Comparison of ENCODE assay signal across 15 cellular contexts in genomic region chr6:170272341-170273065, GRCh38. TPM values are rescaled to one million over a fixed set of nuclear protein-coding genes. Genes with fewer than 3 reads are reported as not detected.
DNase-seq lines count a peak whose midpoint lies in the region; ATAC-seq, FAIRE-seq and TF ChIP-seq lines count a peak whose summit lies in the region.
"Had no signal": no experiment of that assay in that cellular context is flagged by ENCODE, and none has a peak within 500 bp of the region (broad histone marks: within the 10 kb centered on the region; RNA-seq: fewer than 3 reads in every experiment).

No MANE protein-coding gene starts in this region.

- H3K4me2 ChIP-seq in OCI-LY3 (ENCODE audit: low read length) = peak overlapping the region; percentile 70

- no peaks in the 10 kb centered on the region for H3K9me3 ChIP-seq in OCI-LY3 (ENCODE audit: insufficient read depth, low read length)
- H3K9me3 ChIP-seq in kidney (ENCODE audit: control insufficient read depth in 1 of 2, low read length in 2 of 2) = no peaks in the 10 kb centered on the region
- H3K9me3 ChIP-seq in suprapubic skin = no peaks in the 10 kb centered on the region
- no peaks in the 10 kb centered on the region for H3K9me3 ChIP-seq in BE2C
- H3K9me3 ChIP-seq: HAP-1 had no signal

- no peaks in the 10 kb centered on the region for H3K27me3 ChIP-seq in OCI-LY3 (ENCODE audit: low read depth, low read length)
- H3K27me3 ChIP-seq in suprapubic skin = peaks cover 10% of the 10 kb centered on the region
- no peaks in the 10 kb centered on the region for H3K27me3 ChIP-seq in BE2C

- H3K27ac ChIP-seq in OCI-LY3 (ENCODE audit: low read length) (no peak overlapping the region), kidney (ENCODE audit: low read depth in 2 of 2, low read length in 2 of 2) (no peak overlapping the region), suprapubic skin (no peak overlapping the region)
- H3K27ac ChIP-seq: skin epidermis had no signal

- peaks cover 23% of the 10 kb centered on the region for H3K4me1 Mint-ChIP-seq in activated T-cell treated with anti-CD3 and anti-CD28 coated beads, Interleukin-2, amount 50 U/mL, for 4 hours (ENCODE audit: low read depth)

- no peaks in the 10 kb centered on the region for H3K9me3 Mint-ChIP-seq in activated T-cell treated with anti-CD3 and anti-CD28 coated beads, Interleukin-2, amount 50 U/mL, for 4 hours

- peak overlapping the region; percentile 78 for H3K4me3 Mint-ChIP-seq in activated T-cell treated with anti-CD3 and anti-CD28 coated beads, Interleukin-2, amount 50 U/mL, for 4 hours

- H2AFZ ChIP-seq in OCI-LY3 (ENCODE audit: low read depth, low read length) = no peak overlapping the region

- peaks cover 16% of the 10 kb centered on the region for H3K27me3 Mint-ChIP-seq in activated T-cell treated with anti-CD3 and anti-CD28 coated beads, Interleukin-2, amount 50 U/mL, for 4 hours (ENCODE audit: low read depth)

- TF ChIP-seq EP300 in suprapubic skin (IDR thresholded peaks at IDR 0.05) = no peak

- DNase-seq in activated T-cell treated with anti-CD3 and anti-CD28 coated beads, Interleukin-2, amount 50 U/mL, for 4 hours = no peak
- no peak for DNase-seq in activated T-cell treated with anti-CD3 and anti-CD28 coated beads, Interleukin-2, amount 50 U/mL, for 1 hour
- peak; percentile 68 for DNase-seq in kidney
- DNase-seq in suprapubic skin (ENCODE audit: low spot score in 2 of 2) = no peak
- DNase-seq in dedifferentiated amniotic fluid mesenchymal stem cell (ENCODE audit: extremely low spot score) = no peak
- no peak for DNase-seq in retina
- DNase-seq in BE2C = no peak
- DNase-seq: NCI-H1417 treated with DMSO at 0.1 percent for 48 hours, NCI-H774 had no signal

- TF ChIP-seq CTCF in OCI-LY3 (IDR thresholded peaks at IDR 0.05; ENCODE audit: low read depth, low read length) (no peak), kidney (IDR thresholded peaks at IDR 0.05; ENCODE audit: borderline replicate concordance, extremely low read depth, insufficient read depth) (no peak), suprapubic skin (IDR thresholded peaks at IDR 0.05) (no peak), BE2C (IDR thresholded peaks at IDR 0.05; ENCODE audit: low read depth, low read length) (no peak)

- intact Hi-C loops in kidney (cut with DNase I) = no loop called here

- peak overlapping the region; percentile 13; the same call in 1 of the 2 replicates for H3K9ac ChIP-seq in OCI-LY3 (ENCODE audit: low read length)
- no peak overlapping the region for H3K9ac ChIP-seq in kidney (ENCODE audit: low read length in 2 of 2)

- H4K20me1 ChIP-seq in OCI-LY3 (ENCODE audit: insufficient read depth, low read length) = no peaks in the 10 kb centered on the region

- H3K36me3 ChIP-seq in OCI-LY3 (replicated peaks; ENCODE audit: low read depth, low read length) (no peaks in the 10 kb centered on the region), kidney (ENCODE audit: control insufficient read depth in 1 of 2, insufficient read depth in 2 of 2, low read length in 2 of 2) (no peaks in the 10 kb centered on the region), suprapubic skin (no peaks in the 10 kb centered on the region), BE2C (no peaks in the 10 kb centered on the region)
- H3K36me3 ChIP-seq: HAP-1 had no signal

- peaks cover 2% of the 10 kb centered on the region for H3K36me3 Mint-ChIP-seq in activated T-cell treated with anti-CD3 and anti-CD28 coated beads, Interleukin-2, amount 50 U/mL, for 4 hours (ENCODE audit: insufficient read depth)

- no peaks in the 10 kb centered on the region for H3K79me2 ChIP-seq in OCI-LY3 (ENCODE audit: low read length)

- WGBS in suprapubic skin = 91% methylated on average over 26 of the region's 30 CpGs

- ATAC-seq in activated T-cell treated with anti-CD3 and anti-CD28 coated beads, Interleukin-2, amount 50 U/mL, for 4 hours = no peak
- ATAC-seq: Right ventricle myocardium inferior had no signal

- H3K4me3 ChIP-seq in OCI-LY3 (ENCODE audit: low read length) (peak overlapping the region; percentile 74), kidney (ENCODE audit: low read length in 2 of 2) (no peak overlapping the region), suprapubic skin (peak overlapping the region; percentile 17), BE2C (ENCODE audit: low read depth, low read length) (no peak overlapping the region)
- H3K4me3 ChIP-seq: HAP-1 had no signal

- H3K4me1 ChIP-seq in OCI-LY3 (ENCODE audit: low read length) (peaks cover 10% of the 10 kb centered on the region; the same call in 1 of the 2 replicates), kidney (ENCODE audit: control insufficient read depth in 1 of 2, insufficient read depth in 1 of 2, low read depth in 1 of 2, low read length in 2 of 2) (peaks cover 0 to 4% of the 10 kb centered on the region in 2 donors), suprapubic skin (no peaks in the 10 kb centered on the region), BE2C (no peaks in the 10 kb centered on the region)
- H3K4me1 ChIP-seq: HAP-1 had no signal

- FAIRE-seq in kidney (lab: Jason Lieb, UNC) = no peak
- FAIRE-seq: endothelial cell of umbilical vein, TTC549 had no signal

- no peak for TF ChIP-seq POLR2A in suprapubic skin (IDR thresholded peaks at IDR 0.05)

RNA-seq across cellular contexts. Expression of gene DLL1, which starts 18.4 kb away (rescaled TPM):
- 1 to 10 TPM in 2 of 3 donors, under 1 TPM in 1; 0.18 to 1.4 (median 1.0) TPM for total RNA-seq in activated T-cell treated with anti-CD3 and anti-CD28 coated beads, Interleukin-2, amount 50 U/mL, for 4 hours
- total RNA-seq in kidney (11.9 TPM), suprapubic skin (10 to 100 TPM; 32.6 to 75.6 (median 46.9) TPM)
- polyA plus RNA-seq in kidney (ENCODE audit: insufficient read depth, low read depth, low replicate concordance) = 4.5 TPM
- polyA plus RNA-seq in BE2C (2012; ENCODE audit: insufficient read depth, insufficient read length, low read depth) = 0.37 TPM

RNA-seq across cellular contexts. Expression of gene FAM120B, which starts 34.1 kb away (rescaled TPM):
- total RNA-seq in activated T-cell treated with anti-CD3 and anti-CD28 coated beads, Interleukin-2, amount 50 U/mL, for 4 hours = 10 to 100 TPM; 13.8 to 14.3 (median 14.3) TPM
- total RNA-seq in kidney (34.8 TPM), suprapubic skin (10 to 100 TPM; 19.9 to 55.4 (median 27.6) TPM)
- polyA plus RNA-seq in kidney (ENCODE audit: insufficient read depth, low read depth, low replicate concordance) = 16.5 TPM
- 32.9 TPM for polyA plus RNA-seq in BE2C (2012; ENCODE audit: insufficient read depth, insufficient read length, low read depth)

Comparison
In these comparisons a context has a peak if more than half of its experiments do, and no peak if none do; other contexts are left out.
1. H3K4me3 ChIP-seq: peak in OCI-LY3 (single experiment) and suprapubic skin (single experiment); none in kidney (0 of 2) and BE2C (single experiment).